In genomic region chr15:44308415-44308814, GRCh38 we compare ENCODE assay signal across 8 cellular contexts. TPM values are rescaled to one million over a fixed set of nuclear protein-coding genes. Genes with fewer than 3 reads are reported as not detected.
DNase-seq lines count a peak whose midpoint lies in the region; ATAC-seq lines count a peak whose summit lies in the region.

No MANE protein-coding gene starts in this region.

- POLR2A ChIA-PET in activated CD4-positive, alpha-beta T cell treated with anti-CD3 and anti-CD28 coated beads for 36 hours (lab: Charles Lee): no interaction called here
- POLR2A ChIA-PET in activated CD4-positive, alpha-beta T cell treated with anti-CD3 and anti-CD28 coated beads, Interleukin-2, amount 10 ng/mL, durations not matched to agents 7 days and 5 days (lab: Charles Lee): no interaction called here

- ATAC-seq in activated CD4-positive, alpha-beta T cell treated with anti-CD3 and anti-CD28 coated beads for 36 hours: peak; percentile 90
- ATAC-seq in HG02571 (IDR thresholded peaks at IDR 0.05; ENCODE audit: unreplicated experiment): peak; percentile 80
- peak; percentile 83 for ATAC-seq in HG03571 (IDR thresholded peaks at IDR 0.05; ENCODE audit: unreplicated experiment)

- intact Hi-C loops in activated CD4-positive, alpha-beta T cell treated with anti-CD3 and anti-CD28 coated beads for 36 hours (cut with DNase I, micrococcal nuclease): loop anchor here (1.0 to 5.0 kb wide), 10 partner anchors 20 to 481 kb away; partner anchors contain the start of genes CTDSPL2 (in 1 of the 2), EIF3J (in 1 of the 2), GOLM2 (in 1 of the 2) and WDR76 (in 1 of the 2)

- peaks cover 48% of the 10 kb centered on the region for H3K4me1 Mint-ChIP-seq in activated CD4-positive, alpha-beta T cell treated with anti-CD3 and anti-CD28 coated beads for 36 hours
- peaks cover 22% of the 10 kb centered on the region for H3K4me1 Mint-ChIP-seq in activated CD4-positive, alpha-beta T cell treated with anti-CD3 and anti-CD28 coated beads, Interleukin-2, amount 10 ng/mL, durations not matched to agents 7 days and 5 days

- H3K9me3 Mint-ChIP-seq in activated CD4-positive, alpha-beta T cell treated with anti-CD3 and anti-CD28 coated beads for 36 hours (ENCODE audit: low read depth): no peaks in the 10 kb centered on the region
- H3K9me3 Mint-ChIP-seq in activated CD4-positive, alpha-beta T cell treated with anti-CD3 and anti-CD28 coated beads, Interleukin-2, amount 10 ng/mL, durations not matched to agents 7 days and 5 days: no peaks in the 10 kb centered on the region

- CTCF ChIA-PET in activated CD4-positive, alpha-beta T cell treated with anti-CD3 and anti-CD28 coated beads for 36 hours (lab: Charles Lee): interaction anchor here (0.8 kb wide), 1 partner anchor 237 kb away, joined by 3 read pairs; no protein-coding TSS in a partner anchor
- CTCF ChIA-PET in activated CD4-positive, alpha-beta T cell treated with anti-CD3 and anti-CD28 coated beads, Interleukin-2, amount 10 ng/mL, durations not matched to agents 7 days and 5 days (lab: Charles Lee): no interaction called here

- H3K4me3 Mint-ChIP-seq in activated CD4-positive, alpha-beta T cell treated with anti-CD3 and anti-CD28 coated beads for 36 hours: peak overlapping the region; percentile 58
- no peak overlapping the region for H3K4me3 Mint-ChIP-seq in activated CD4-positive, alpha-beta T cell treated with anti-CD3 and anti-CD28 coated beads, Interleukin-2, amount 10 ng/mL, durations not matched to agents 7 days and 5 days

- H3K36me3 Mint-ChIP-seq in activated CD4-positive, alpha-beta T cell treated with anti-CD3 and anti-CD28 coated beads for 36 hours (ENCODE audit: low read depth): peaks cover 19% of the 10 kb centered on the region
- peaks cover 20% of the 10 kb centered on the region for H3K36me3 Mint-ChIP-seq in activated CD4-positive, alpha-beta T cell treated with anti-CD3 and anti-CD28 coated beads, Interleukin-2, amount 10 ng/mL, durations not matched to agents 7 days and 5 days (ENCODE audit: low read depth)

- peak overlapping the region; percentile 92 for H3K27ac Mint-ChIP-seq in activated CD4-positive, alpha-beta T cell treated with anti-CD3 and anti-CD28 coated beads for 36 hours
- no peak overlapping the region for H3K27ac Mint-ChIP-seq in activated CD4-positive, alpha-beta T cell treated with anti-CD3 and anti-CD28 coated beads, Interleukin-2, amount 10 ng/mL, durations not matched to agents 7 days and 5 days

- H3K27me3 Mint-ChIP-seq in activated CD4-positive, alpha-beta T cell treated with anti-CD3 and anti-CD28 coated beads for 36 hours: no peaks in the 10 kb centered on the region
- H3K27me3 Mint-ChIP-seq in activated CD4-positive, alpha-beta T cell treated with anti-CD3 and anti-CD28 coated beads, Interleukin-2, amount 10 ng/mL, durations not matched to agents 7 days and 5 days: no peaks in the 10 kb centered on the region

- peak; percentile 62 for DNase-seq in activated CD4-positive, alpha-beta T cell treated with anti-CD3 and anti-CD28 coated beads for 36 hours
- DNase-seq in activated CD4-positive, alpha-beta T cell treated with anti-CD3 and anti-CD28 coated beads, Interleukin-2, amount 10 ng/mL, durations not matched to agents 7 days and 5 days: no peak
- DNase-seq in stimulated activated CD4-positive, alpha-beta T cell treated with anti-CD3 and anti-CD28 coated beads, Interleukin-2, amount 100 ng/mL, for 24 hours: peak; percentile 30 to 39
- DNase-seq in medulla oblongata (ENCODE audit: extremely low spot score) (no peak), DMS79 treated with DMSO at 0.1 percent for 48 hours (lab: John Stamatoyannopoulos, UW) (no peak), NCI-H748 treated with DMSO at 0.1 percent for 48 hours (lab: John Stamatoyannopoulos, UW) (no peak)

RNA-seq across cellular contexts. Expression of gene GOLM2, which starts 19.9 kb away (rescaled TPM):
- total RNA-seq in activated CD4-positive, alpha-beta T cell treated with anti-CD3 and anti-CD28 coated beads for 36 hours: 10 to 100 TPM; 27.9 to 36.0 TPM
- total RNA-seq in activated CD4-positive, alpha-beta T cell treated with anti-CD3 and anti-CD28 coated beads, Interleukin-2, amount 10 ng/mL, durations not matched to agents 7 days and 5 days: 10 to 100 TPM; 50.0 to 53.3 TPM

Comparison
In these comparisons a context has a peak if more than half of its experiments do, and no peak if none do; other contexts are left out.
1. DNase-seq: peak in activated CD4-positive, alpha-beta T cell treated with anti-CD3 and anti-CD28 coated beads for 36 hours (single experiment) and stimulated activated CD4-positive, alpha-beta T cell treated with anti-CD3 and anti-CD28 coated beads, Interleukin-2, amount 100 ng/mL, for 24 hours (2 of 2); none in activated CD4-positive, alpha-beta T cell treated with anti-CD3 and anti-CD28 coated beads, Interleukin-2, amount 10 ng/mL, durations not matched to agents 7 days and 5 days (single experiment), medulla oblongata (single experiment), DMS79 treated with DMSO at 0.1 percent for 48 hours (single experiment) and NCI-H748 treated with DMSO at 0.1 percent for 48 hours (single experiment).
2. Peak in every context shown above with its lines, with median percentiles within 50 percentile points of each other: ATAC-seq.